ENCODE assay signal across 1 cellular context in the genomic region with DNA sequence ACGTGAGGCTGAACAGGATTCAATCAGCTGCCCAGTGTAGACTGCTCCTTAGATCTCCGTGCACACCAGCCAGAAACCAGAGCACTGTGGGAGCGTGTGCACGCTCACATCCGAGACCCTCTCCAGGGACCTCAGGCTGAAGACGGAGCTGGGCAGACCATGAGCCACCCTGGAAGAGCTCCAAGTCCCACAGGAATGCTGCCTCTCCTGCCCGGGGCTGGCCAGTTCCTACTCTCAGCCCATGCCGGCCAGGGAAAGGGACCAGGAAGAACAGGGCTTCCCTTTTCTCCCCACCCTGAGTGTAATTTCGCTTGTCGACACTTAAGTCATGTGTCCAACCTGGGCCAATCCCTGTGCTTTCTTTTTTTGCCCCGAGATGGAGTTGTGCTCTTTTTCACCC.
TF ChIP-seq lines count a peak whose summit lies in the region.

No MANE protein-coding gene starts in this region.

TF ChIP-seq in SK-N-SH, 30 proteins besides CTCF, POLR2A, EP300 and RAD21:
- TF ChIP-seq, protein P1, sequence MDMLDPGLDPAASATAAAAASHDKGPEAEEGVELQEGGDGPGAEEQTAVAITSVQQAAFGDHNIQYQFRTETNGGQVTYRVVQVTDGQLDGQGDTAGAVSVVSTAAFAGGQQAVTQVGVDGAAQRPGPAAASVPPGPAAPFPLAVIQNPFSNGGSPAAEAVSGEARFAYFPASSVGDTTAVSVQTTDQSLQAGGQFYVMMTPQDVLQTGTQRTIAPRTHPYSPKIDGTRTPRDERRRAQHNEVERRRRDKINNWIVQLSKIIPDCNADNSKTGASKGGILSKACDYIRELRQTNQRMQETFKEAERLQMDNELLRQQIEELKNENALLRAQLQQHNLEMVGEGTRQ (IDR thresholded peaks at IDR 0.05; ENCODE audit: borderline replicate concordance, low read depth, low read length) = no peak
- TF ChIP-seq MEF2A (IDR thresholded peaks at IDR 0.05; ENCODE audit: borderline replicate concordance, low read depth) (no peak), NFIC (IDR thresholded peaks at IDR 0.05; ENCODE audit: borderline replicate concordance) (no peak), JUND (IDR thresholded peaks at IDR 0.05) (no peak), RXRA (IDR thresholded peaks at IDR 0.05; ENCODE audit: borderline replicate concordance, low read depth) (no peak)
